ENCODE assay signal across 34 cellular contexts in genomic region chr15:93897377-93897776, GRCh38.
"Had no signal": no experiment of that assay in that cellular context is flagged by ENCODE, and none has a peak within 500 bp of the region (broad histone marks: within the 10 kb centered on the region; RNA-seq: fewer than 3 reads in every experiment).

No MANE protein-coding gene starts in this region.

- H3K27ac ChIP-seq: brain microvascular endothelial cell, cardiac muscle cell, colonic mucosa, esophagus muscularis mucosa, gastroesophageal sphincter, heart right ventricle, WERI-Rb-1 had no signal

- H3K36me3 Mint-ChIP-seq: activated naive CD8-positive, alpha-beta T cell had no signal

- H3K36me3 ChIP-seq: brain microvascular endothelial cell, cardiac muscle cell, colonic mucosa, esophagus muscularis mucosa, gastroesophageal sphincter, heart right ventricle, WERI-Rb-1 had no signal

- H3K9me3 Mint-ChIP-seq: activated B cell treated with CpG ODN at 0.5 μM for 24 hours; activated CD8-positive, alpha-beta T cell treated with anti-CD3 and anti-CD28 coated beads for 36 hours; activated T-cell treated with anti-CD3 and anti-CD28 coated beads, Interleukin-2, amount 50 U/mL, for 4 hours; activated T-helper 17 cell treated with anti-CD3 and anti-CD28 coated beads, Interleukin-2, amount 50 U/mL, for 72 hours; endodermal cell; T-helper 2 cell treated with Interferon-gamma antibody and Interleukin-4, amounts not matched to agents 5 μg/mL and 100 μg/mL, for 36 hours had no signal

- H3K9me3 ChIP-seq: colonic mucosa, esophagus muscularis mucosa, gastroesophageal sphincter, heart right ventricle had no signal

- H3K27me3 Mint-ChIP-seq: activated B cell treated with CpG ODN at 0.5 μM for 24 hours; activated CD8-positive, alpha-beta T cell treated with anti-CD3 and anti-CD28 coated beads for 36 hours; activated T-helper 17 cell treated with anti-CD3 and anti-CD28 coated beads, Interleukin-2, amount 50 U/mL, for 72 hours; T-helper 17 cell had no signal

- DNase-seq: activated B cell treated with CpG ODN at 0.5 μM for 24 hours; activated CD4-positive, alpha-beta T cell treated with anti-CD3 and anti-CD28 coated beads for 48 hours; activated CD4-positive, alpha-beta T cell treated with anti-CD3 and anti-CD28 coated beads, Interleukin-2, amount 50 U/mL, for 1 hour; activated CD4-positive, alpha-beta T cell treated with anti-CD3 and anti-CD28 coated beads, Interleukin-2, amount 50 U/mL, for 48 hours; activated CD8-positive, alpha-beta memory T cell treated with anti-CD3 and anti-CD28 coated beads for 24 hours; activated CD8-positive, alpha-beta T cell treated with anti-CD3 and anti-CD28 coated beads for 36 hours; activated effector memory CD4-positive, alpha-beta T cell treated with Interleukin-2 at 50 U/mL for 16 hours; activated gamma-delta T cell treated with Interleukin-2 at 50 U/mL for 16 hours; activated naive CD4-positive, alpha-beta T cell treated with anti-CD3 and anti-CD28 coated beads, Interleukin-2, amount 50 U/mL, for 16 hours; activated naive CD4-positive, alpha-beta T cell treated with Interleukin-2 at 50 U/mL for 16 hours; activated T-cell treated with anti-CD3 and anti-CD28 coated beads, Interleukin-2, amount 50 U/mL, for 4 hours; amniotic stem cell; anterior cingulate cortex; brain microvascular endothelial cell; central memory CD4-positive, alpha-beta T cell; cerebellar nuclear complex; colonic mucosa; effector memory CD4-positive, alpha-beta T cell; endodermal cell; erythroblast; foreskin melanocyte; heart right ventricle; T-helper 1 cell; T-helper 17 cell; T1000; WERI-Rb-1 had no signal

- FAIRE-seq: astrocyte had no signal

- H3K4me3 ChIP-seq: cardiac muscle cell, colonic mucosa, esophagus muscularis mucosa, gastroesophageal sphincter, heart right ventricle had no signal

- H3K27ac Mint-ChIP-seq: activated B cell treated with CpG ODN at 0.5 μM for 24 hours; activated CD8-positive, alpha-beta T cell treated with anti-CD3 and anti-CD28 coated beads for 36 hours; activated naive CD8-positive, alpha-beta T cell; activated T-helper 17 cell treated with anti-CD3 and anti-CD28 coated beads, Interleukin-2, amount 50 U/mL, for 72 hours; endodermal cell; T-helper 17 cell; T-helper 2 cell treated with Interferon-gamma antibody and Interleukin-4, amounts not matched to agents 5 μg/mL and 100 μg/mL, for 36 hours had no signal

- H3K4me3 Mint-ChIP-seq: activated B cell treated with CpG ODN at 0.5 μM for 24 hours; activated CD8-positive, alpha-beta T cell treated with anti-CD3 and anti-CD28 coated beads for 36 hours; activated naive CD8-positive, alpha-beta T cell; activated T-cell treated with anti-CD3 and anti-CD28 coated beads, Interleukin-2, amount 50 U/mL, for 4 hours; activated T-helper 17 cell treated with anti-CD3 and anti-CD28 coated beads, Interleukin-2, amount 50 U/mL, for 72 hours; endodermal cell; T-helper 17 cell; T-helper 2 cell treated with Interferon-gamma antibody and Interleukin-4, amounts not matched to agents 5 μg/mL and 100 μg/mL, for 36 hours had no signal

- H3K4me1 ChIP-seq: colonic mucosa, heart right ventricle had no signal

- H3K27me3 ChIP-seq: brain microvascular endothelial cell, cardiac muscle cell, colonic mucosa, esophagus muscularis mucosa, gastroesophageal sphincter had no signal

- H3K4me1 Mint-ChIP-seq: activated B cell treated with CpG ODN at 0.5 μM for 24 hours; activated T-helper 17 cell treated with anti-CD3 and anti-CD28 coated beads, Interleukin-2, amount 50 U/mL, for 72 hours; T-helper 17 cell had no signal

- ATAC-seq: activated CD4-positive, CD25-positive, alpha-beta regulatory T cell treated with anti-CD3 and anti-CD28 coated beads, Interleukin-2, amount 50 U/mL, for 24 hours; activated CD8-positive, alpha-beta T cell treated with anti-CD3 and anti-CD28 coated beads for 36 hours; activated T-cell treated with anti-CD3 and anti-CD28 coated beads, Interleukin-2, amount 50 U/mL, for 4 hours; activated T-helper 17 cell treated with anti-CD3 and anti-CD28 coated beads, Interleukin-2, amount 50 U/mL, for 72 hours; gastroesophageal sphincter; heart right ventricle; T-helper 17 cell had no signal
